In genomic region chr6:24683297-24684296, GRCh38 we compare ENCODE assay signal across 1 cellular context.
A peak's percentile ranks its signal among the peaks of the same experiment; 100 is the strongest.
TF ChIP-seq lines count a peak whose summit lies in the region.

No MANE protein-coding gene starts in this region.

TF ChIP-seq in HepG2, 621 proteins besides CTCF, POLR2A, EP300 and RAD21:
- 0 out of 2 replicates have a peak, but pooled peaks have one; percentile 60 for TF ChIP-seq MIXL1 (CRISPR knock-in tag; IDR thresholded peaks at IDR 0.05)
- TF ChIP-seq CHD4 (IDR thresholded peaks at IDR 0.05; ENCODE audit: borderline replicate concordance, low read length): no peak
